Comparison of ENCODE assay signal across 7 cellular contexts in genomic region chr16:68436581-68436980, GRCh38. TPM values are rescaled to one million over a fixed set of nuclear protein-coding genes. Genes with fewer than 3 reads are reported as not detected.
DNase-seq lines count a peak whose midpoint lies in the region; ATAC-seq and TF ChIP-seq lines count a peak whose summit lies in the region.

No MANE protein-coding gene starts in this region.

- H3K27ac Mint-ChIP-seq in WTC11 (no peak overlapping the region), nephron progenitor cell (no peak overlapping the region)
- no peak overlapping the region for H3K27ac Mint-ChIP-seq in CD8-positive, alpha-beta T cell

- H4K20me1 ChIP-seq in Karpas-422 (ENCODE audit: insufficient read depth, low read depth, low read length) = no peaks in the 10 kb centered on the region

- no peak overlapping the region for H3K4me2 ChIP-seq in Karpas-422 (ENCODE audit: low read depth, low read length, poor library complexity, severe bottlenecking)

- H3K36me3 ChIP-seq in Karpas-422 (ENCODE audit: insufficient read depth, low read length) = peaks cover 6% of the 10 kb centered on the region; the same call in 1 of the 2 replicates
- H3K36me3 ChIP-seq in spleen = no peaks in the 10 kb centered on the region
- no peaks in the 10 kb centered on the region for H3K36me3 ChIP-seq in CD8-positive, alpha-beta T cell (ENCODE audit: insufficient read depth, low read length)

- WGBS in spleen, 5 donors = 84 to 93% (median 88%) methylated on average over 4 of the region's 4 CpGs

- no peak overlapping the region for H3K9ac ChIP-seq in Karpas-422 (ENCODE audit: low read length)

- no peak overlapping the region for H2AFZ ChIP-seq in Karpas-422 (ENCODE audit: low read length)

- CTCF ChIA-PET in WTC11 (lab: Charles Lee) = interaction anchor here (0.6 to 1.7 kb wide), 25 partner anchors 9 to 92 kb away, joined by 3 to 15 read pairs (median 5); partner anchors contain the start of gene SMPD3
- CTCF ChIA-PET in CD8-positive, alpha-beta T cell (lab: Charles Lee) = interaction anchor here (1.0 kb wide), 1 partner anchor 16 kb away, joined by 3 read pairs; no protein-coding TSS in a partner anchor

- peaks cover 8% of the 10 kb centered on the region for H3K36me3 Mint-ChIP-seq in WTC11
- H3K36me3 Mint-ChIP-seq in nephron progenitor cell (ENCODE audit: low read depth) = no peaks in the 10 kb centered on the region
- H3K36me3 Mint-ChIP-seq in CD8-positive, alpha-beta T cell = no peaks in the 10 kb centered on the region

- peak; percentile 55 for TF ChIP-seq CTCF in WTC11 (IDR thresholded peaks at IDR 0.05)
- peak; percentile 21 for TF ChIP-seq CTCF in nephron progenitor cell (IDR thresholded peaks at IDR 0.05)
- TF ChIP-seq CTCF in spleen (IDR thresholded peaks at IDR 0.05 in 8 of 11, conservative IDR thresholded peaks at IDR 0.05 in 3 of 11) = peak in 1 of 11 experiments; percentile 9
- TF ChIP-seq CTCF in CD8-positive, alpha-beta T cell (IDR thresholded peaks at IDR 0.05) = no peak

- H3K9me3 Mint-ChIP-seq in WTC11 (peaks cover 15% of the 10 kb centered on the region), nephron progenitor cell (peaks cover 4% of the 10 kb centered on the region)
- H3K9me3 Mint-ChIP-seq in CD8-positive, alpha-beta T cell = peaks cover 4% of the 10 kb centered on the region

- H3K9me3 ChIP-seq in Karpas-422 (ENCODE audit: low read length) (peaks cover 8% of the 10 kb centered on the region), spleen (peaks cover 0 to 10% (median 6%) of the 10 kb centered on the region in 8 donors)
- H3K9me3 ChIP-seq in CD8-positive, alpha-beta T cell (ENCODE audit: low read length) = no peaks in the 10 kb centered on the region

- no peak overlapping the region for H3K4me3 ChIP-seq in Karpas-422 (ENCODE audit: low read length)
- no peak overlapping the region for H3K4me3 ChIP-seq in spleen
- no peak overlapping the region for H3K4me3 ChIP-seq in CD8-positive, alpha-beta T cell (ENCODE audit: low read depth, low read length)

- H3K4me3 Mint-ChIP-seq in WTC11 (no peak overlapping the region), nephron progenitor cell (no peak overlapping the region)
- H3K4me3 Mint-ChIP-seq in CD8-positive, alpha-beta T cell = no peak overlapping the region

- peaks cover 6% of the 10 kb centered on the region for H3K4me1 ChIP-seq in Karpas-422 (ENCODE audit: low read length)
- H3K4me1 ChIP-seq in spleen = no peaks in the 10 kb centered on the region
- peaks cover 12% of the 10 kb centered on the region for H3K4me1 ChIP-seq in CD8-positive, alpha-beta T cell (ENCODE audit: insufficient read depth, low read length)

- peak; percentile 48 for ATAC-seq in WTC11
- ATAC-seq in GM18517 (IDR thresholded peaks at IDR 0.05; ENCODE audit: unreplicated experiment) = no peak
- no peak for ATAC-seq in CD8-positive, alpha-beta T cell

- H3K27ac ChIP-seq in Karpas-422 (ENCODE audit: low read length) = no peak overlapping the region
- no peak overlapping the region for H3K27ac ChIP-seq in spleen
- H3K27ac ChIP-seq in CD8-positive, alpha-beta T cell (ENCODE audit: low read depth, low read length) = no peak overlapping the region

- no peaks in the 10 kb centered on the region for H3K9me2 ChIP-seq in Karpas-422 (replicated peaks; ENCODE audit: insufficient read depth, low read length)

- no peak for TF ChIP-seq POLR2A in spleen (IDR thresholded peaks at IDR 0.05)

- H3K4me1 Mint-ChIP-seq in WTC11 (peaks cover 4% of the 10 kb centered on the region; the same call in 1 of the 2 replicates), nephron progenitor cell (no peaks in the 10 kb centered on the region)
- peaks cover 14% of the 10 kb centered on the region for H3K4me1 Mint-ChIP-seq in CD8-positive, alpha-beta T cell (ENCODE audit: low read depth)

- intact Hi-C loops in spleen (cut with DNase I; ENCODE audit: low total_unique reads) = no loop called here
- intact Hi-C loops in CD8-positive, alpha-beta T cell (cut with DNase I, micrococcal nuclease) = no loop called here

- no peaks in the 10 kb centered on the region for H3K79me2 ChIP-seq in Karpas-422 (ENCODE audit: low read length)

- H3K27me3 ChIP-seq in Karpas-422 (ENCODE audit: low read length) (peaks cover 9% of the 10 kb centered on the region; the same call in 1 of the 2 replicates), spleen (replicated peaks in 1 of 7) (peaks cover 0 to 33% (median 0%) of the 10 kb centered on the region in 7 donors)
- no peaks in the 10 kb centered on the region for H3K27me3 ChIP-seq in CD8-positive, alpha-beta T cell (ENCODE audit: insufficient read depth, low read length)

- DNase-seq in ELR (ENCODE audit: low read depth) (peak; percentile 22), Karpas-422 (peak; percentile 73), WTC11 (ENCODE audit: low spot score) (peak; percentile 63), nephron progenitor cell (no peak), spleen (no peak)
- DNase-seq in CD8-positive, alpha-beta T cell = no peak

- POLR2A ChIA-PET in WTC11 (lab: Charles Lee) = interaction anchor here (0.7 kb wide), 1 partner anchor 70 kb away, joined by 3 read pairs; no protein-coding TSS in a partner anchor
- POLR2A ChIA-PET in CD8-positive, alpha-beta T cell (lab: Charles Lee) = no interaction called here

- peaks cover 26% of the 10 kb centered on the region for H3K27me3 Mint-ChIP-seq in WTC11 (ENCODE audit: low read depth)
- peaks cover 38% of the 10 kb centered on the region for H3K27me3 Mint-ChIP-seq in nephron progenitor cell (ENCODE audit: low read depth, poor library complexity)
- peaks cover 3% of the 10 kb centered on the region for H3K27me3 Mint-ChIP-seq in CD8-positive, alpha-beta T cell (ENCODE audit: low read depth)

TF ChIP-seq in WTC11, 78 proteins besides CTCF, POLR2A, EP300 and RAD21 (continues in another document):
- no peak for TF ChIP-seq AFF4 (CRISPR knock-in tag; IDR thresholded peaks at IDR 0.05; ENCODE audit: borderline replicate concordance)
- TF ChIP-seq SMAD3 (CRISPR knock-in tag; IDR thresholded peaks at IDR 0.05; ENCODE audit: borderline replicate concordance) = no peak
- TF ChIP-seq KAT7 (CRISPR knock-in tag; IDR thresholded peaks at IDR 0.05; ENCODE audit: borderline replicate concordance) = no peak
- no peak for TF ChIP-seq ZNF532 (CRISPR knock-in tag; IDR thresholded peaks at IDR 0.05; ENCODE audit: borderline replicate concordance)
- no peak for TF ChIP-seq ZNF219 (CRISPR knock-in tag; IDR thresholded peaks at IDR 0.05; ENCODE audit: borderline replicate concordance)

RNA-seq across cellular contexts. Expression of gene SMPD3, which starts 11.7 kb away (rescaled TPM):
- 5.0 and 12.6 TPM in 2 replicates for total RNA-seq in Karpas-422 (2014; rRNA removed; shearing (Covaris generic); ENCODE audit: low replicate concordance)
- total RNA-seq in WTC11 (2021) (0.99 to 1.4 TPM (median 1.2 TPM) in 3 replicates), spleen (1 to 10 TPM in 6 of 7 donors, under 1 TPM in 1; 0.66 to 6.5 (median 2.9) TPM)
- 1 to 10 TPM in 2 of 3 donors, under 1 TPM in 1; 0.86 to 1.4 (median 1.3) TPM for polyA plus RNA-seq in spleen
- total RNA-seq in CD8-positive, alpha-beta T cell = under 1 TPM; 0.24 to 0.25 TPM

Comparison
In these comparisons a context has a peak if more than half of its experiments do, and no peak if none do; other contexts are left out.
1. DNase-seq: peak in ELR (single experiment), Karpas-422 (single experiment) and WTC11 (single experiment); none in nephron progenitor cell (single experiment), spleen (single experiment) and CD8-positive, alpha-beta T cell (0 of 7).